ENCODE assay signal across 1 cellular context in the genomic region with DNA sequence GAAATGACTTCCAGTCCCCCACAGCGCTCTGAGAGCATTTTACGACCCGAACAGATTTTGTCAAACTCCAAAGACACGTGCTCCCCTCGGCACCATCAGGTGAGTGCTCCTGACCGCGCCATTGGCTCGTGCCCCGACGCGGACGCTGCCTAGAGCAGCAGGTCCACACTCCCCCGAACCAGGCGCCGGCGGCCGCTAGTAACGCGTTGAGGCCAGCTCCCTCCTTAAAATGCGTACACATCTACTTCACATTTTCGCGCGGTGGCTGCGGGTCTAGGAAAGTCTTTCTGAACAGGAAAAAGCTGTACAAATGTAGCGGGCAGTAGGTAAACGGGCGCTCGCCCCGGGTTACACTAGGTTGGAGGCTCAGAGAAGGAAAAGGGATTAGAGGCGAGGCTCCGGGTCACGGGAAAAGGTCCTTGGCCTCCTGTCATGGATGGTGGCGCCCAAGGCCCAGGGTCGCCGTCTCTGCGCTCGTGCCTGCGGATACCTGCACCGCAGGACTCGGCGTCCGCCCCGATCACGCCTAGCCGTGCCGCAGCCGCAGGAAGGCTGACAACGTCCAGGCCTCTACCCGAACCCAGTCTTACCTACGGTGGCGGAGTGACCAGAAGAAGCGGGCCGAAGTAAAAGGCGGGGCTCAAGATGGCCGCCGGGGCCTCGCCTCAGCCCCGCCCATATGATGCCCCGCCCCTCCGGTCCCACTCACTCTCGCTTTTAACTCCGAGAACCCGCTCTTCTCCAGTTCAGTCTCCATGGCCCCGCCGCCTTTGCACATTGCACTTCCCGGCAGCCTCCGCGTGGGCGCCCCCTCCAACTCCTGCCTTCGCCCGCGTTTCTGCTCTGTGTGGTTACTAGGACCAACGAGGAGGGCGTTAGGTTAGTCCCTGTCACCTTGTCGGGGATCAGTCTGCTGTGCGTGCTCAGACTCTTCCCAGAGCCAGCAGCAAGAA.
TF ChIP-seq lines count a peak whose summit lies in the region.

A gene with protein sequence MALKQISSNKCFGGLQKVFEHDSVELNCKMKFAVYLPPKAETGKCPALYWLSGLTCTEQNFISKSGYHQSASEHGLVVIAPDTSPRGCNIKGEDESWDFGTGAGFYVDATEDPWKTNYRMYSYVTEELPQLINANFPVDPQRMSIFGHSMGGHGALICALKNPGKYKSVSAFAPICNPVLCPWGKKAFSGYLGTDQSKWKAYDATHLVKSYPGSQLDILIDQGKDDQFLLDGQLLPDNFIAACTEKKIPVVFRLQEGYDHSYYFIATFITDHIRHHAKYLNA (minus strand): TSS at position 647 of the 953 bp plus-strand sequence. CDS start 5,748 bp downstream, outside the sequence.

TF ChIP-seq in GM12878, 131 proteins besides CTCF, POLR2A, EP300 and RAD21 (continued from another document and continues in another):
- TF ChIP-seq CBX5 (IDR thresholded peaks at IDR 0.05; ENCODE audit: low read depth) (no peak), RCOR1 (conservative IDR thresholded peaks at IDR 0.05; ENCODE audit: low read depth, low read length) (no peak), RFX5 (IDR thresholded peaks at IDR 0.05; ENCODE audit: low read depth, low read length) (no peak), NRF1 (conservative IDR thresholded peaks at IDR 0.05; ENCODE audit: low read depth, low read length) (no peak), FOXK2 (IDR thresholded peaks at IDR 0.05) (no peak), CHD4 (IDR thresholded peaks at IDR 0.05) (no peak), CBX3 (IDR thresholded peaks at IDR 0.05; ENCODE audit: borderline replicate concordance, low read depth) (no peak), EED (IDR thresholded peaks at IDR 0.05; ENCODE audit: low read depth) (peak; percentile 50; the same call in 1 of the 2 replicates), SMAD5 (IDR thresholded peaks at IDR 0.05; ENCODE audit: low read depth) (peak; percentile 65; the same call in 1 of the 2 replicates), SIN3A (IDR thresholded peaks at IDR 0.05; ENCODE audit: low read depth, low read length) (no peak), ZNF384 (IDR thresholded peaks at IDR 0.05; ENCODE audit: borderline replicate concordance, low read depth, low read length) (no peak), ZBED1 (IDR thresholded peaks at IDR 0.05; ENCODE audit: borderline replicate concordance) (no peak), NR2C1 (IDR thresholded peaks at IDR 0.05) (0 out of 2 replicates have a peak, but pooled peaks have one; percentile 21), TBL1XR1 (IDR thresholded peaks at IDR 0.05; ENCODE audit: low read depth, low read length) (no peak), SREBF1 (IDR thresholded peaks at IDR 0.05; ENCODE audit: low read length) (no peak)
- TF ChIP-seq, protein P1, sequence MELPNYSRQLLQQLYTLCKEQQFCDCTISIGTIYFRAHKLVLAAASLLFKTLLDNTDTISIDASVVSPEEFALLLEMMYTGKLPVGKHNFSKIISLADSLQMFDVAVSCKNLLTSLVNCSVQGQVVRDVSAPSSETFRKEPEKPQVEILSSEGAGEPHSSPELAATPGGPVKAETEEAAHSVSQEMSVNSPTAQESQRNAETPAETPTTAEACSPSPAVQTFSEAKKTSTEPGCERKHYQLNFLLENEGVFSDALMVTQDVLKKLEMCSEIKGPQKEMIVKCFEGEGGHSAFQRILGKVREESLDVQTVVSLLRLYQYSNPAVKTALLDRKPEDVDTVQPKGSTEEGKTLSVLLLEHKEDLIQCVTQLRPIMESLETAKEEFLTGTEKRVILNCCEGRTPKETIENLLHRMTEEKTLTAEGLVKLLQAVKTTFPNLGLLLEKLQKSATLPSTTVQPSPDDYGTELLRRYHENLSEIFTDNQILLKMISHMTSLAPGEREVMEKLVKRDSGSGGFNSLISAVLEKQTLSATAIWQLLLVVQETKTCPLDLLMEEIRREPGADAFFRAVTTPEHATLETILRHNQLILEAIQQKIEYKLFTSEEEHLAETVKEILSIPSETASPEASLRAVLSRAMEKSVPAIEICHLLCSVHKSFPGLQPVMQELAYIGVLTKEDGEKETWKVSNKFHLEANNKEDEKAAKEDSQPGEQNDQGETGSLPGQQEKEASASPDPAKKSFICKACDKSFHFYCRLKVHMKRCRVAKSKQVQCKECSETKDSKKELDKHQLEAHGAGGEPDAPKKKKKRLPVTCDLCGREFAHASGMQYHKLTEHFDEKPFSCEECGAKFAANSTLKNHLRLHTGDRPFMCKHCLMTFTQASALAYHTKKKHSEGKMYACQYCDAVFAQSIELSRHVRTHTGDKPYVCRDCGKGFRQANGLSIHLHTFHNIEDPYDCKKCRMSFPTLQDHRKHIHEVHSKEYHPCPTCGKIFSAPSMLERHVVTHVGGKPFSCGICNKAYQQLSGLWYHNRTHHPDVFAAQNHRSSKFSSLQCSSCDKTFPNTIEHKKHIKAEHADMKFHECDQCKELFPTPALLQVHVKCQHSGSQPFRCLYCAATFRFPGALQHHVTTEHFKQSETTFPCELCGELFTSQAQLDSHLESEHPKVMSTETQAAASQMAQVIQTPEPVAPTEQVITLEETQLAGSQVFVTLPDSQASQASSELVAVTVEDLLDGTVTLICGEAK (IDR thresholded peaks at IDR 0.05; ENCODE audit: borderline replicate concordance), result no peak
- TF ChIP-seq, protein P2, sequence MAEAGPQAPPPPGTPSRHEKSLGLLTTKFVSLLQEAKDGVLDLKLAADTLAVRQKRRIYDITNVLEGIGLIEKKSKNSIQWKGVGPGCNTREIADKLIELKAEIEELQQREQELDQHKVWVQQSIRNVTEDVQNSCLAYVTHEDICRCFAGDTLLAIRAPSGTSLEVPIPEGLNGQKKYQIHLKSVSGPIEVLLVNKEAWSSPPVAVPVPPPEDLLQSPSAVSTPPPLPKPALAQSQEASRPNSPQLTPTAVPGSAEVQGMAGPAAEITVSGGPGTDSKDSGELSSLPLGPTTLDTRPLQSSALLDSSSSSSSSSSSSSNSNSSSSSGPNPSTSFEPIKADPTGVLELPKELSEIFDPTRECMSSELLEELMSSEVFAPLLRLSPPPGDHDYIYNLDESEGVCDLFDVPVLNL (IDR thresholded peaks at IDR 0.05; ENCODE audit: low read depth, low read length), result no peak
- TF ChIP-seq, protein P3, sequence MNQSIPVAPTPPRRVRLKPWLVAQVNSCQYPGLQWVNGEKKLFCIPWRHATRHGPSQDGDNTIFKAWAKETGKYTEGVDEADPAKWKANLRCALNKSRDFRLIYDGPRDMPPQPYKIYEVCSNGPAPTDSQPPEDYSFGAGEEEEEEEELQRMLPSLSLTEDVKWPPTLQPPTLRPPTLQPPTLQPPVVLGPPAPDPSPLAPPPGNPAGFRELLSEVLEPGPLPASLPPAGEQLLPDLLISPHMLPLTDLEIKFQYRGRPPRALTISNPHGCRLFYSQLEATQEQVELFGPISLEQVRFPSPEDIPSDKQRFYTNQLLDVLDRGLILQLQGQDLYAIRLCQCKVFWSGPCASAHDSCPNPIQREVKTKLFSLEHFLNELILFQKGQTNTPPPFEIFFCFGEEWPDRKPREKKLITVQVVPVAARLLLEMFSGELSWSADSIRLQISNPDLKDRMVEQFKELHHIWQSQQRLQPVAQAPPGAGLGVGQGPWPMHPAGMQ (IDR thresholded peaks at IDR 0.05; ENCODE audit: borderline replicate concordance), result no peak
- TF ChIP-seq, protein P4, sequence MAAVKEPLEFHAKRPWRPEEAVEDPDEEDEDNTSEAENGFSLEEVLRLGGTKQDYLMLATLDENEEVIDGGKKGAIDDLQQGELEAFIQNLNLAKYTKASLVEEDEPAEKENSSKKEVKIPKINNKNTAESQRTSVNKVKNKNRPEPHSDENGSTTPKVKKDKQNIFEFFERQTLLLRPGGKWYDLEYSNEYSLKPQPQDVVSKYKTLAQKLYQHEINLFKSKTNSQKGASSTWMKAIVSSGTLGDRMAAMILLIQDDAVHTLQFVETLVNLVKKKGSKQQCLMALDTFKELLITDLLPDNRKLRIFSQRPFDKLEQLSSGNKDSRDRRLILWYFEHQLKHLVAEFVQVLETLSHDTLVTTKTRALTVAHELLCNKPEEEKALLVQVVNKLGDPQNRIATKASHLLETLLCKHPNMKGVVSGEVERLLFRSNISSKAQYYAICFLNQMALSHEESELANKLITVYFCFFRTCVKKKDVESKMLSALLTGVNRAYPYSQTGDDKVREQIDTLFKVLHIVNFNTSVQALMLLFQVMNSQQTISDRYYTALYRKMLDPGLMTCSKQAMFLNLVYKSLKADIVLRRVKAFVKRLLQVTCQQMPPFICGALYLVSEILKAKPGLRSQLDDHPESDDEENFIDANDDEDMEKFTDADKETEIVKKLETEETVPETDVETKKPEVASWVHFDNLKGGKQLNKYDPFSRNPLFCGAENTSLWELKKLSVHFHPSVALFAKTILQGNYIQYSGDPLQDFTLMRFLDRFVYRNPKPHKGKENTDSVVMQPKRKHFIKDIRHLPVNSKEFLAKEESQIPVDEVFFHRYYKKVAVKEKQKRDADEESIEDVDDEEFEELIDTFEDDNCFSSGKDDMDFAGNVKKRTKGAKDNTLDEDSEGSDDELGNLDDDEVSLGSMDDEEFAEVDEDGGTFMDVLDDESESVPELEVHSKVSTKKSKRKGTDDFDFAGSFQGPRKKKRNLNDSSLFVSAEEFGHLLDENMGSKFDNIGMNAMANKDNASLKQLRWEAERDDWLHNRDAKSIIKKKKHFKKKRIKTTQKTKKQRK (IDR thresholded peaks at IDR 0.05; ENCODE audit: low read depth, low read length), result no peak
- TF ChIP-seq, protein P5, sequence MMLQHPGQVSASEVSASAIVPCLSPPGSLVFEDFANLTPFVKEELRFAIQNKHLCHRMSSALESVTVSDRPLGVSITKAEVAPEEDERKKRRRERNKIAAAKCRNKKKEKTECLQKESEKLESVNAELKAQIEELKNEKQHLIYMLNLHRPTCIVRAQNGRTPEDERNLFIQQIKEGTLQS (IDR thresholded peaks at IDR 0.05; ENCODE audit: borderline replicate concordance, extremely low read depth, low read depth, low read length), result peak; percentile 62; the same call in 1 of the 2 replicates
- TF ChIP-seq, protein P6, sequence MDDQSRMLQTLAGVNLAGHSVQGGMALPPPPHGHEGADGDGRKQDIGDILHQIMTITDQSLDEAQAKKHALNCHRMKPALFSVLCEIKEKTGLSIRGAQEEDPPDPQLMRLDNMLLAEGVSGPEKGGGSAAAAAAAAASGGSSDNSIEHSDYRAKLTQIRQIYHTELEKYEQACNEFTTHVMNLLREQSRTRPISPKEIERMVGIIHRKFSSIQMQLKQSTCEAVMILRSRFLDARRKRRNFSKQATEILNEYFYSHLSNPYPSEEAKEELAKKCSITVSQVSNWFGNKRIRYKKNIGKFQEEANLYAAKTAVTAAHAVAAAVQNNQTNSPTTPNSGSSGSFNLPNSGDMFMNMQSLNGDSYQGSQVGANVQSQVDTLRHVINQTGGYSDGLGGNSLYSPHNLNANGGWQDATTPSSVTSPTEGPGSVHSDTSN (IDR thresholded peaks at IDR 0.05; ENCODE audit: insufficient replicate concordance, low read depth, low read length), result no peak
- TF ChIP-seq, protein P7, sequence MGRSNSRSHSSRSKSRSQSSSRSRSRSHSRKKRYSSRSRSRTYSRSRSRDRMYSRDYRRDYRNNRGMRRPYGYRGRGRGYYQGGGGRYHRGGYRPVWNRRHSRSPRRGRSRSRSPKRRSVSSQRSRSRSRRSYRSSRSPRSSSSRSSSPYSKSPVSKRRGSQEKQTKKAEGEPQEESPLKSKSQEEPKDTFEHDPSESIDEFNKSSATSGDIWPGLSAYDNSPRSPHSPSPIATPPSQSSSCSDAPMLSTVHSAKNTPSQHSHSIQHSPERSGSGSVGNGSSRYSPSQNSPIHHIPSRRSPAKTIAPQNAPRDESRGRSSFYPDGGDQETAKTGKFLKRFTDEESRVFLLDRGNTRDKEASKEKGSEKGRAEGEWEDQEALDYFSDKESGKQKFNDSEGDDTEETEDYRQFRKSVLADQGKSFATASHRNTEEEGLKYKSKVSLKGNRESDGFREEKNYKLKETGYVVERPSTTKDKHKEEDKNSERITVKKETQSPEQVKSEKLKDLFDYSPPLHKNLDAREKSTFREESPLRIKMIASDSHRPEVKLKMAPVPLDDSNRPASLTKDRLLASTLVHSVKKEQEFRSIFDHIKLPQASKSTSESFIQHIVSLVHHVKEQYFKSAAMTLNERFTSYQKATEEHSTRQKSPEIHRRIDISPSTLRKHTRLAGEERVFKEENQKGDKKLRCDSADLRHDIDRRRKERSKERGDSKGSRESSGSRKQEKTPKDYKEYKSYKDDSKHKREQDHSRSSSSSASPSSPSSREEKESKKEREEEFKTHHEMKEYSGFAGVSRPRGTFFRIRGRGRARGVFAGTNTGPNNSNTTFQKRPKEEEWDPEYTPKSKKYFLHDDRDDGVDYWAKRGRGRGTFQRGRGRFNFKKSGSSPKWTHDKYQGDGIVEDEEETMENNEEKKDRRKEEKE (IDR thresholded peaks at IDR 0.05), result no peak
- TF ChIP-seq, protein P8, sequence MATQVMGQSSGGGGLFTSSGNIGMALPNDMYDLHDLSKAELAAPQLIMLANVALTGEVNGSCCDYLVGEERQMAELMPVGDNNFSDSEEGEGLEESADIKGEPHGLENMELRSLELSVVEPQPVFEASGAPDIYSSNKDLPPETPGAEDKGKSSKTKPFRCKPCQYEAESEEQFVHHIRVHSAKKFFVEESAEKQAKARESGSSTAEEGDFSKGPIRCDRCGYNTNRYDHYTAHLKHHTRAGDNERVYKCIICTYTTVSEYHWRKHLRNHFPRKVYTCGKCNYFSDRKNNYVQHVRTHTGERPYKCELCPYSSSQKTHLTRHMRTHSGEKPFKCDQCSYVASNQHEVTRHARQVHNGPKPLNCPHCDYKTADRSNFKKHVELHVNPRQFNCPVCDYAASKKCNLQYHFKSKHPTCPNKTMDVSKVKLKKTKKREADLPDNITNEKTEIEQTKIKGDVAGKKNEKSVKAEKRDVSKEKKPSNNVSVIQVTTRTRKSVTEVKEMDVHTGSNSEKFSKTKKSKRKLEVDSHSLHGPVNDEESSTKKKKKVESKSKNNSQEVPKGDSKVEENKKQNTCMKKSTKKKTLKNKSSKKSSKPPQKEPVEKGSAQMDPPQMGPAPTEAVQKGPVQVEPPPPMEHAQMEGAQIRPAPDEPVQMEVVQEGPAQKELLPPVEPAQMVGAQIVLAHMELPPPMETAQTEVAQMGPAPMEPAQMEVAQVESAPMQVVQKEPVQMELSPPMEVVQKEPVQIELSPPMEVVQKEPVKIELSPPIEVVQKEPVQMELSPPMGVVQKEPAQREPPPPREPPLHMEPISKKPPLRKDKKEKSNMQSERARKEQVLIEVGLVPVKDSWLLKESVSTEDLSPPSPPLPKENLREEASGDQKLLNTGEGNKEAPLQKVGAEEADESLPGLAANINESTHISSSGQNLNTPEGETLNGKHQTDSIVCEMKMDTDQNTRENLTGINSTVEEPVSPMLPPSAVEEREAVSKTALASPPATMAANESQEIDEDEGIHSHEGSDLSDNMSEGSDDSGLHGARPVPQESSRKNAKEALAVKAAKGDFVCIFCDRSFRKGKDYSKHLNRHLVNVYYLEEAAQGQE (IDR thresholded peaks at IDR 0.05; ENCODE audit: low read depth, low read length), result no peak
